Comparison of ENCODE assay signal across 7 cellular contexts in genomic region chr1:120158086-120158485, GRCh38. TPM values are rescaled to one million over a fixed set of nuclear protein-coding genes. Genes with fewer than 3 reads are reported as not detected.
A peak's percentile ranks its signal among the peaks of the same experiment; 100 is the strongest.
DNase-seq lines count a peak whose midpoint lies in the region; ATAC-seq and TF ChIP-seq lines count a peak whose summit lies in the region.
"Not testable (repeated sequence)": the region's sequence is repeated elsewhere in the genome, so short reads cannot be mapped to it uniquely, and the experiment has no call there.

No MANE protein-coding gene starts in this region.

- not testable (repeated sequence) for H3K27ac ChIP-seq in RWPE2 (ENCODE audit: poor library complexity, severe bottlenecking); heart right ventricle; left lung; naive thymus-derived CD4-positive, alpha-beta T cell (ENCODE audit: low read depth, low read length); aorta (ENCODE audit: low read depth in 1 of 2, low read length in 2 of 2)

- H3K36me3 ChIP-seq in RWPE2 (ENCODE audit: low read depth); naive thymus-derived CD4-positive, alpha-beta T cell (ENCODE audit: control insufficient read depth in 2 of 3, insufficient read depth in 3 of 3, low read length in 3 of 3); aorta (ENCODE audit: control insufficient read depth in 1 of 2, insufficient read depth in 2 of 2, low read length in 1 of 2): not testable (repeated sequence)
- peaks cover 0 to 41% (median 0%) of the 10 kb centered on the region in 9 donors for H3K36me3 ChIP-seq in heart right ventricle
- H3K36me3 ChIP-seq in left lung, result peaks cover 0 to 14% of the 10 kb centered on the region in 2 donors

- H3K4me1 Mint-ChIP-seq in naive thymus-derived CD4-positive, alpha-beta T cell, result not testable (repeated sequence)

- CTCF ChIA-PET in naive thymus-derived CD4-positive, alpha-beta T cell (lab: Charles Lee), result not testable (repeated sequence)

- H3K27ac Mint-ChIP-seq in naive thymus-derived CD4-positive, alpha-beta T cell, result not testable (repeated sequence)

- not testable (repeated sequence) for H3K27me3 Mint-ChIP-seq in naive thymus-derived CD4-positive, alpha-beta T cell

- H3K4me1 ChIP-seq in RWPE2 (ENCODE audit: insufficient read depth, poor library complexity, severe bottlenecking); heart right ventricle; left lung; naive thymus-derived CD4-positive, alpha-beta T cell (ENCODE audit: control insufficient read depth in 2 of 2, insufficient read depth in 2 of 2, low read length in 2 of 2); aorta (ENCODE audit: control insufficient read depth in 1 of 2, insufficient read depth in 2 of 2, low read length in 2 of 2): not testable (repeated sequence)

- ATAC-seq in RWPE2 (ENCODE audit: low read depth) (peak; percentile 94), esophagus mucosa (peak; percentile 70), heart right ventricle (peak in 7 of 8 donors; percentile 57 to 93 (median 80)), left lung (peak; percentile 80), sciatic nerve (peak; percentile 95), aorta (ENCODE audit: low FRiP score) (peak; percentile 76)
- ATAC-seq in naive thymus-derived CD4-positive, alpha-beta T cell, result peak; percentile 77

- H3K4me3 Mint-ChIP-seq in naive thymus-derived CD4-positive, alpha-beta T cell, result not testable (repeated sequence)

- intact Hi-C loops in heart right ventricle (cut with DNase I); left lung (cut with DNase I); naive thymus-derived CD4-positive, alpha-beta T cell (cut with micrococcal nuclease); sciatic nerve (cut with DNase I); aorta (cut with DNase I): not testable (repeated sequence)

- POLR2A ChIA-PET in naive thymus-derived CD4-positive, alpha-beta T cell (lab: Charles Lee), result not testable (repeated sequence)

- WGBS in heart right ventricle, 2 donors, result 31 to 33% methylated on average over 1 to 2 of the region's 4 CpGs
- 0 to 9% methylated on average over 1 to 2 of the region's 4 CpGs for WGBS in aorta, 2 donors

- not testable (repeated sequence) for H3K9me3 Mint-ChIP-seq in naive thymus-derived CD4-positive, alpha-beta T cell

- not testable (repeated sequence) for H3K27me3 ChIP-seq in RWPE2 (ENCODE audit: insufficient read depth, poor library complexity, severe bottlenecking); heart right ventricle; left lung; naive thymus-derived CD4-positive, alpha-beta T cell (ENCODE audit: control insufficient read depth in 2 of 2, insufficient read depth in 2 of 2, low read length in 2 of 2); aorta (ENCODE audit: control insufficient read depth in 1 of 2, insufficient read depth in 2 of 2, low read length in 1 of 2)

- DNase-seq in RWPE2 (ENCODE audit: low spot score); heart right ventricle; left lung; naive thymus-derived CD4-positive, alpha-beta T cell; sciatic nerve (ENCODE audit: low spot score); aorta: not testable (repeated sequence)

- not testable (repeated sequence) for H3K9me3 ChIP-seq in RWPE2 (ENCODE audit: severe bottlenecking); heart right ventricle; left lung; naive thymus-derived CD4-positive, alpha-beta T cell (ENCODE audit: control insufficient read depth in 2 of 3, low read length in 3 of 3); aorta (ENCODE audit: control insufficient read depth, low read length)

- TF ChIP-seq CTCF in RWPE2 (IDR thresholded peaks at IDR 0.05; ENCODE audit: poor library complexity, severe bottlenecking); heart right ventricle (IDR thresholded peaks at IDR 0.05); left lung (IDR thresholded peaks at IDR 0.05): not testable (repeated sequence)

- not testable (repeated sequence) for H3K36me3 Mint-ChIP-seq in naive thymus-derived CD4-positive, alpha-beta T cell

- H3K4me3 ChIP-seq in RWPE2 (ENCODE audit: severe bottlenecking); heart right ventricle; left lung; naive thymus-derived CD4-positive, alpha-beta T cell (ENCODE audit: low read length); aorta (ENCODE audit: low read length in 2 of 2): not testable (repeated sequence)

RNA-seq across cellular contexts. Expression of gene SEC22B, which starts 18.2 kb away (rescaled TPM):
- total RNA-seq in esophagus mucosa (8.9 TPM), heart right ventricle (10 to 100 TPM; 12.9 to 18.5 (median 15.5) TPM), left lung (10 to 100 TPM; 35.8 to 36.1 TPM), sciatic nerve (30.1 TPM), aorta (10 to 100 TPM; 34.2 to 39.7 TPM)
- polyA plus RNA-seq in heart right ventricle (10 to 100 TPM; 12.1 to 14.7 TPM), aorta (10 to 100 TPM; 23.7 to 26.6 TPM)
- total RNA-seq in naive thymus-derived CD4-positive, alpha-beta T cell, result 10 to 100 TPM; 28.1 to 49.6 (median 35.3) TPM
- 10 to 100 TPM; 17.2 to 22.1 TPM for polyA plus RNA-seq in naive thymus-derived CD4-positive, alpha-beta T cell
